Comparison of ENCODE assay signal across 17 cellular contexts in the genomic region with DNA sequence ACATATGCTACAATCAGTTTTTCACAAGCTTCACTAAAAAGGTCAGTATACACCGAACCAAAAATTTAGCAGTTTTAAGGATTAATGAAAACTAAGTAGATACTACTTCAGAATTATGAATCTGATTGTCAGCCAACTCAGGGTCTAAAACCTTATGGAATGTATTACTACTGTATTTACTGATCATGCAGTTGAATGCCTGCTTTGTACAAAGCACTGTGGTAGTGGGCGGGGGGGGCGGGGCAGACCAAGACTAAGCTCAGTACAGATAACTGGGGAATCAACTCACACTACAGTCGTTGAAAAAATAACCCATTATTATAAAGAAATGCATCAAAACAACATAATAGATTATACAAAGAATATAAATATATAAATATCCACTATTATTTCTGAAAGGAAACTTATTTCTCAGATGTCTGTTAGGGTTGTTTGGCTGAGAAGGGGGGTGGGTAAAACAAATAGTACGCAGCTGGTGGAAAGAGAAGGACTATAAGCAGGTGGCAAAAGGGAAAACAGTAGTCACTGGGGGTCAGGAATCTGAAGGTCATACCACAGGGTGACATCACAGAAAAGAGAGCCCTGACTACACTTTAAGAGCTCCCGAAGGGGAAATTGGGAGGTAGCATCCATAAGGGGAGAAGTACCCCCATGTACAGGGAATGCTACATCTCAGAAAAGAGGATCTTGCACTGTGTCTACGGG.
DNase-seq lines count a peak whose midpoint lies in the region; ATAC-seq and TF ChIP-seq lines count a peak whose summit lies in the region.
"Had no signal": no experiment of that assay in that cellular context is flagged by ENCODE, and none has a peak within 500 bp of the region (broad histone marks: within the 10 kb centered on the region; RNA-seq: fewer than 3 reads in every experiment).

No MANE protein-coding gene starts in this region.

- POLR2A ChIA-PET in PC-3 (lab: Charles Lee; ENCODE audit: unreplicated experiment): no interaction called here

- H3K36me3 ChIP-seq in osteoblast (ENCODE audit: insufficient read depth, low read length): no peaks in the 10 kb centered on the region
- H3K36me3 ChIP-seq in PC-3 (ENCODE audit: low read depth, low read length): no peaks in the 10 kb centered on the region
- H3K36me3 ChIP-seq: HAP-1 had no signal

- TF ChIP-seq CTCF in osteoblast (IDR thresholded peaks at IDR 0.05; ENCODE audit: extremely low read depth, low read depth, low read length) (no peak), PC-3 (conservative IDR thresholded peaks at IDR 0.05; ENCODE audit: low read depth, low read length) (no peak)

- H3K79me2 ChIP-seq in osteoblast (ENCODE audit: insufficient read depth, low read length): no peaks in the 10 kb centered on the region
- H3K79me2 ChIP-seq in PC-3 (ENCODE audit: low read length): no peaks in the 10 kb centered on the region

- no peaks in the 10 kb centered on the region for H3K27me3 ChIP-seq in osteoblast (ENCODE audit: insufficient read depth, low read length)
- no peaks in the 10 kb centered on the region for H3K27me3 ChIP-seq in PC-3 (ENCODE audit: low read length)

- intact Hi-C loops in PC-3 (cut with micrococcal nuclease): no loop called here

- no TSS peak for BruUV-seq in PC-3 (replicated peaks; lab: Mats Ljungman, UMichigan)

- H3K9me2 ChIP-seq in PC-3 (replicated peaks; ENCODE audit: low read length): no peaks in the 10 kb centered on the region

- no peak for ATAC-seq in PC-3
- ATAC-seq: GM12878 had no signal

- H3F3A ChIP-seq in PC-3 (ENCODE audit: low read length, unreplicated experiment): no peaks in the 10 kb centered on the region

- H3K9me3 ChIP-seq in osteoblast (ENCODE audit: low read depth, low read length) (no peaks in the 10 kb centered on the region), PC-3 (ENCODE audit: low read length) (no peaks in the 10 kb centered on the region)
- H3K9me3 ChIP-seq: HAP-1 had no signal

- CTCF ChIA-PET in PC-3 (lab: Charles Lee): no interaction called here

- H4K20me1 ChIP-seq in osteoblast (ENCODE audit: insufficient read depth, low read length): no peaks in the 10 kb centered on the region
- H4K20me1 ChIP-seq in PC-3 (ENCODE audit: low read length): no peaks in the 10 kb centered on the region

- H3K4me2 ChIP-seq in osteoblast (ENCODE audit: insufficient read depth, low read length): no peak overlapping the region
- no peak overlapping the region for H3K4me2 ChIP-seq in PC-3 (ENCODE audit: low read length)

- H3K4me3 ChIP-seq in osteoblast (ENCODE audit: insufficient read depth, low read length): no peak overlapping the region
- no peak overlapping the region for H3K4me3 ChIP-seq in PC-3 (ENCODE audit: low read length)
- H3K4me3 ChIP-seq: GM12878, HAP-1 had no signal

- H2AFZ ChIP-seq in osteoblast (ENCODE audit: low read length) (no peak overlapping the region), PC-3 (ENCODE audit: low read length) (no peak overlapping the region)

- DNase-seq in NCI-H2107 treated with DMSO at 0.1 percent for 48 hours (lab: John Stamatoyannopoulos, UW; ENCODE audit: unreplicated experiment): peak; percentile 11
- DNase-seq in NCI-H2107 (lab: John Stamatoyannopoulos, UW): no peak
- peak; percentile 40 for DNase-seq in NCI-H1417 treated with DMSO at 0.1 percent for 48 hours (lab: John Stamatoyannopoulos, UW)
- peak; percentile 56 for DNase-seq in NCI-H774 (lab: John Stamatoyannopoulos, UW)
- peak; percentile 25 for DNase-seq in osteoblast (ENCODE audit: insufficient read length, low spot score, missing footprints)
- DNase-seq in PC-3: no peak
- DNase-seq in HuH-7 (ENCODE audit: low spot score): no peak
- no peak for DNase-seq in NCI-H446 treated with DMSO at 0.1 percent for 48 hours (lab: John Stamatoyannopoulos, UW)
- DNase-seq: CD4-positive, alpha-beta memory T cell; DND-41; KG1; NCI-H1048; NCI-H226; RPMI8226; SW 1271 had no signal

- no peak overlapping the region for H3K27ac ChIP-seq in osteoblast (ENCODE audit: low read depth, low read length)
- no peak overlapping the region for H3K27ac ChIP-seq in PC-3 (ENCODE audit: low read length)

- H3K4me1 ChIP-seq in osteoblast (ENCODE audit: insufficient read depth, low read length): peaks cover 2% of the 10 kb centered on the region
- H3K4me1 ChIP-seq in PC-3 (ENCODE audit: insufficient read depth, low read length): peaks cover 10% of the 10 kb centered on the region; the same call in 1 of the 2 replicates
- H3K4me1 ChIP-seq: HAP-1 had no signal

- H3K9ac ChIP-seq in PC-3 (ENCODE audit: low read length): no peak overlapping the region

Comparison
In these comparisons a context has a peak if more than half of its experiments do, and no peak if none do; other contexts are left out.
1. DNase-seq: peak in NCI-H2107 treated with DMSO at 0.1 percent for 48 hours (single experiment), NCI-H1417 treated with DMSO at 0.1 percent for 48 hours (single experiment), NCI-H774 (single experiment) and osteoblast (single experiment); none in NCI-H2107 (single experiment), PC-3 (single experiment), HuH-7 (single experiment) and NCI-H446 treated with DMSO at 0.1 percent for 48 hours (single experiment).